ENCODE assay signal across 37 cellular contexts in the genomic region with DNA sequence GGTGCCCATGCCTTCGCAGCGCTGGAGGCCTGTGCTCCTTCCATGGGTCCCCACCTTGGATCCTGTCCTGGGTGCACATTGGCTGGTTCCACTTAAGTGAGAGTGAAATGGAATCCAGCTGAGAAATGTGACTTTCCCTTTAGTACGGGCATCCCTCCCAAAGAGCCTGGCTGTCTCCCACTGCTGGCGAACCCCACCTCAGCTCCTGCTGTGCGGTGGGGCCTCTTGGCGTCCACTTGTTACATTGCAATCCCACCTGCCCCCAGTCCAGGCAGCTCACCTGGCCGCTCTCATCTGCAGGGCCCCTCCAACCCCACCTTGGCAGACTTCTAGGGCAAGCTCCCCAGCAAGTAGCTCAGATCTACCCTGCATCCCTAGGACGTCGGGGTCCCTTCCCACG. TPM values are rescaled to one million over a fixed set of nuclear protein-coding genes. Genes with fewer than 3 reads are reported as not detected.
"Had no signal": no experiment of that assay in that cellular context is flagged by ENCODE, and none has a peak within 500 bp of the region (broad histone marks: within the 10 kb centered on the region; RNA-seq: fewer than 3 reads in every experiment).

No MANE protein-coding gene starts in this region.

- H3K27ac Mint-ChIP-seq: activated B cell treated with CpG ODN at 0.5 μM for 24 hours; activated CD4-positive, alpha-beta memory T cell treated with anti-CD3 and anti-CD28 coated beads for 36 hours; activated naive CD4-positive, alpha-beta T cell treated with anti-CD3 and anti-CD28 coated beads for 36 hours; activated naive CD4-positive, alpha-beta T cell treated with anti-CD3 and anti-CD28 coated beads, Interleukin-2, amount 50 U/mL, for 24 hours; activated naive CD8-positive, alpha-beta T cell treated with anti-CD3 and anti-CD28 coated beads for 36 hours; activated naive CD8-positive, alpha-beta T cell treated with anti-CD3 and anti-CD28 coated beads, Interleukin-2, amount 50 U/mL, for 24 hours; activated T-helper 1 cell treated with anti-CD3 and anti-CD28 coated beads, Interleukin-12 subunit alpha, Interleukin-12 subunit beta, Interleukin-2, Interleukin-4 antibody, amounts not matched to agents 30 ng/mL and 10 ng/mL and 1 ng/mL, durations not matched to agents 14 hours and 24 hours and 36 hours; activated T-helper 2 cell treated with anti-CD3 and anti-CD28 coated beads, Interferon-gamma antibody, Interleukin-2, Interleukin-4, amounts not matched to agents 10 μg/mL and 5 μg/mL and 100 μg/mL, durations not matched to agents 14 hours and 24 hours and 36 hours; effector memory CD8-positive, alpha-beta T cell; T-helper 17 cell; T-helper 2 cell treated with Interferon-gamma antibody and Interleukin-4, amounts not matched to agents 5 μg/mL and 100 μg/mL, for 36 hours had no signal

- H3K4me3 Mint-ChIP-seq: activated B cell treated with CpG ODN at 0.5 μM for 24 hours; activated CD4-positive, alpha-beta memory T cell treated with anti-CD3 and anti-CD28 coated beads for 36 hours; activated naive CD4-positive, alpha-beta T cell treated with anti-CD3 and anti-CD28 coated beads for 36 hours; activated naive CD4-positive, alpha-beta T cell treated with anti-CD3 and anti-CD28 coated beads, Interleukin-2, amount 50 U/mL, for 24 hours; activated naive CD8-positive, alpha-beta T cell treated with anti-CD3 and anti-CD28 coated beads for 36 hours; activated naive CD8-positive, alpha-beta T cell treated with anti-CD3 and anti-CD28 coated beads, Interleukin-2, amount 50 U/mL, for 24 hours; activated T-helper 1 cell treated with anti-CD3 and anti-CD28 coated beads, Interleukin-12 subunit alpha, Interleukin-12 subunit beta, Interleukin-2, Interleukin-4 antibody, amounts not matched to agents 30 ng/mL and 10 ng/mL and 1 ng/mL, durations not matched to agents 14 hours and 24 hours and 36 hours; effector memory CD8-positive, alpha-beta T cell; T-helper 17 cell; T-helper 2 cell treated with Interferon-gamma antibody and Interleukin-4, amounts not matched to agents 5 μg/mL and 100 μg/mL, for 36 hours had no signal

- H3K9me3 Mint-ChIP-seq: activated T-helper 1 cell treated with anti-CD3 and anti-CD28 coated beads, Interleukin-12 subunit alpha, Interleukin-12 subunit beta, Interleukin-2, Interleukin-4 antibody, amounts not matched to agents 30 ng/mL and 10 ng/mL and 1 ng/mL, durations not matched to agents 14 hours and 24 hours and 36 hours; activated T-helper 2 cell treated with anti-CD3 and anti-CD28 coated beads, Interferon-gamma antibody, Interleukin-2, Interleukin-4, amounts not matched to agents 10 μg/mL and 5 μg/mL and 100 μg/mL, durations not matched to agents 14 hours and 24 hours and 36 hours; effector memory CD8-positive, alpha-beta T cell had no signal

- ATAC-seq: activated CD4-positive, CD25-positive, alpha-beta regulatory T cell treated with anti-CD3 and anti-CD28 coated beads, Interleukin-2, amount 50 U/mL, for 24 hours; activated naive CD8-positive, alpha-beta T cell treated with anti-CD3 and anti-CD28 coated beads, Interleukin-2, amount 50 U/mL, for 24 hours; body of pancreas; effector memory CD8-positive, alpha-beta T cell; esophagus mucosa; foreskin keratinocyte; gastrocnemius medialis; T-helper 17 cell had no signal

- H3K4me3 ChIP-seq: adrenal gland, body of pancreas, gastrocnemius medialis had no signal

- H3K27ac ChIP-seq: adrenal gland, body of pancreas, foreskin keratinocyte, gastrocnemius medialis, WERI-Rb-1 had no signal

- H3K9me3 ChIP-seq: adrenal gland, body of pancreas, gastrocnemius medialis had no signal

- DNase-seq: activated B cell treated with CpG ODN at 0.5 μM for 24 hours; activated CD4-positive, alpha-beta memory T cell treated with anti-CD3 and anti-CD28 coated beads for 36 hours; activated CD4-positive, alpha-beta T cell treated with anti-CD3 and anti-CD28 coated beads for 48 hours; activated CD4-positive, alpha-beta T cell treated with anti-CD3 and anti-CD28 coated beads, Interleukin-2, amount 50 U/mL, for 1 hour; activated effector memory CD4-positive, alpha-beta T cell treated with anti-CD3 and anti-CD28 coated beads, Interleukin-2, amount 50 U/mL, for 16 hours; activated naive CD4-positive, alpha-beta T cell treated with anti-CD3 and anti-CD28 coated beads for 36 hours; activated naive CD8-positive, alpha-beta T cell treated with anti-CD3 and anti-CD28 coated beads for 36 hours; activated naive CD8-positive, alpha-beta T cell treated with anti-CD3 and anti-CD28 coated beads, Interleukin-2, amount 50 U/mL, for 24 hours; activated T-cell treated with anti-CD3 and anti-CD28 coated beads, Interleukin-2, amount 50 U/mL, for 1 hour; activated T-cell treated with anti-CD3 and anti-CD28 coated beads, Interleukin-2, amount 50 U/mL, for 48 hours; adrenal gland; amygdala; aorta; body of pancreas; caudate nucleus; cortex of kidney; dermis blood vessel endothelial cell; effector CD4-positive, alpha-beta T cell; effector memory CD8-positive, alpha-beta T cell; foreskin keratinocyte; gastrocnemius medialis; glutamatergic neuron; T-helper 1 cell; T-helper 17 cell; T1000; WERI-Rb-1 had no signal

- FAIRE-seq: colon, endometrium, endothelial cell of umbilical vein had no signal

- H3K4me1 ChIP-seq: adrenal gland had no signal

- H3K36me3 Mint-ChIP-seq: activated CD4-positive, alpha-beta memory T cell treated with anti-CD3 and anti-CD28 coated beads for 36 hours; activated naive CD4-positive, alpha-beta T cell treated with anti-CD3 and anti-CD28 coated beads, Interleukin-2, amount 50 U/mL, for 24 hours had no signal

- H3K36me3 ChIP-seq: adrenal gland, gastrocnemius medialis, WERI-Rb-1 had no signal

RNA-seq across cellular contexts. Expression of gene GNAL, which starts 35.5 kb away (rescaled TPM):
- total RNA-seq: activated B cell treated with CpG ODN at 0.5 μM for 24 hours had no signal

RNA-seq across cellular contexts. Expression of gene SLC35G4, which starts 44.1 kb away (rescaled TPM):
- total RNA-seq: activated B cell treated with CpG ODN at 0.5 μM for 24 hours; activated CD4-positive, alpha-beta memory T cell treated with anti-CD3 and anti-CD28 coated beads for 36 hours; activated naive CD4-positive, alpha-beta T cell treated with anti-CD3 and anti-CD28 coated beads for 36 hours; activated naive CD8-positive, alpha-beta T cell treated with anti-CD3 and anti-CD28 coated beads for 36 hours; activated T-helper 1 cell treated with anti-CD3 and anti-CD28 coated beads, Interleukin-12 subunit alpha, Interleukin-12 subunit beta, Interleukin-2, Interleukin-4 antibody, amounts not matched to agents 30 ng/mL and 10 ng/mL and 1 ng/mL, durations not matched to agents 14 hours and 24 hours and 36 hours; activated T-helper 2 cell treated with anti-CD3 and anti-CD28 coated beads, Interferon-gamma antibody, Interleukin-2, Interleukin-4, amounts not matched to agents 10 μg/mL and 5 μg/mL and 100 μg/mL, durations not matched to agents 14 hours and 24 hours and 36 hours; adrenal gland; aorta; body of pancreas; chondrocyte; dermis blood vessel endothelial cell; endothelial cell of umbilical vein; epithelial cell of proximal tubule; esophagus mucosa; foreskin keratinocyte; gastrocnemius medialis; T-helper 17 cell had no signal
- polyA plus RNA-seq: adrenal gland, aorta, endothelial cell of umbilical vein, foreskin keratinocyte had no signal
